Comparison of ENCODE assay signal across 15 cellular contexts in genomic region chr7:44278451-44279161, GRCh38. TPM values are rescaled to one million over a fixed set of nuclear protein-coding genes. Genes with fewer than 3 reads are reported as not detected.
DNase-seq lines count a peak whose midpoint lies in the region; ATAC-seq, FAIRE-seq and TF ChIP-seq lines count a peak whose summit lies in the region.
"Had no signal": no experiment of that assay in that cellular context is flagged by ENCODE, and none has a peak within 500 bp of the region (broad histone marks: within the 10 kb centered on the region; RNA-seq: fewer than 3 reads in every experiment).

No MANE protein-coding gene starts in this region.

- no peak for ATAC-seq in GM21717 (IDR thresholded peaks at IDR 0.05; ENCODE audit: unreplicated experiment)
- ATAC-seq in stimulated activated naive CD8-positive, alpha-beta T cell treated with anti-CD3 and anti-CD28 coated beads, Interleukin-15, amount 100 ng/mL, for 72 hours: no peak
- ATAC-seq: CD8-positive, alpha-beta T cell; stimulated activated naive B cell treated with anti-CD40 and anti-IgM and Interleukin-4, amounts not matched to agents 10 μg/mL and 1 μg/mL and 100 μg/mL, for 72 hours had no signal

- H3K23me2 ChIP-seq in H9 (ENCODE audit: insufficient read length, low read depth, low read length, poor library complexity, severe bottlenecking): no peaks in the 10 kb centered on the region

- no peak overlapping the region for H2BK5ac ChIP-seq in H9 (ENCODE audit: insufficient read length, low read length)
- no peak overlapping the region for H2BK5ac ChIP-seq in mesendoderm (ENCODE audit: low read length)

- no peak overlapping the region for H2BK20ac ChIP-seq in H9 (ENCODE audit: low read depth, low read length, poor library complexity, severe bottlenecking)

- DNase-seq in CD14-positive monocyte (ENCODE audit: low spot score) (peak; percentile 17), H9 (peak; percentile 18), endothelial cell of umbilical vein (ENCODE audit: low read depth, low spot score) (peak; percentile 25), osteoblast (ENCODE audit: insufficient read length, low spot score, missing footprints) (peak; percentile 91), NCI-H1092 treated with DMSO at 0.1 percent for 48 hours (lab: John Stamatoyannopoulos, UW) (no peak), mesendoderm (no peak)
- no peak for DNase-seq in stimulated activated naive CD8-positive, alpha-beta T cell treated with anti-CD3 and anti-CD28 coated beads, Interleukin-15, amount 100 ng/mL, for 72 hours
- DNase-seq: amniotic stem cell; foreskin melanocyte; naive B cell; NK-92 treated with Interleukin-12 subunit alpha and Interleukin-12 subunit beta, amount 100 ng/mL, for 24 hours; stimulated activated naive B cell treated with anti-CD40 and anti-IgM and Interleukin-4, amounts not matched to agents 10 μg/mL and 1 μg/mL and 100 μg/mL, for 72 hours had no signal

- H2BK12ac ChIP-seq in H9 (ENCODE audit: insufficient read length, low read depth, low read length): no peak overlapping the region

- H4K5ac ChIP-seq in H9 (ENCODE audit: insufficient read length, low read depth, low read length) (no peak overlapping the region), mesendoderm (ENCODE audit: low read length) (no peak overlapping the region)

- no peak overlapping the region for H3K4me3 ChIP-seq in endothelial cell of umbilical vein (replicated peaks in 1 of 3; ENCODE audit: insufficient read depth in 1 of 3, low read depth in 1 of 3, low read length in 3 of 3)
- H3K4me3 ChIP-seq in osteoblast (ENCODE audit: insufficient read depth, low read length): no peak overlapping the region
- no peak overlapping the region for H3K4me3 ChIP-seq in mesendoderm (ENCODE audit: low read length)
- H3K4me3 ChIP-seq: SJSA1 had no signal

- no peak overlapping the region for H3K27ac ChIP-seq in H9 (ENCODE audit: insufficient read length, low read depth, low read length)
- H3K27ac ChIP-seq in endothelial cell of umbilical vein (ENCODE audit: insufficient read depth, low read depth, low read length): no peak overlapping the region
- no peak overlapping the region for H3K27ac ChIP-seq in osteoblast (ENCODE audit: low read depth, low read length)
- H3K27ac ChIP-seq in mesendoderm (ENCODE audit: low read depth, low read length): no peak overlapping the region
- H3K27ac ChIP-seq: SJSA1 had no signal

- H3K9me3 ChIP-seq in H9 (ENCODE audit: control insufficient read depth, low read depth, low read length) (no peaks in the 10 kb centered on the region), endothelial cell of umbilical vein (replicated peaks; ENCODE audit: control insufficient read depth, insufficient read depth, low read length) (no peaks in the 10 kb centered on the region), osteoblast (ENCODE audit: low read depth, low read length) (no peaks in the 10 kb centered on the region)
- H3K9me3 ChIP-seq: SJSA1 had no signal

- no CpG with 5 or more reads among the region's 9 CpGs for WGBS in H9 (ENCODE audit: extremely low coverage, insufficient read length, low lambda C conversion rate)
- WGBS in mesendoderm (ENCODE audit: extremely low coverage, insufficient coverage, low lambda C conversion rate): no CpG with 5 or more reads among the region's 9 CpGs

- H3K79me2 ChIP-seq in H9 (ENCODE audit: insufficient read depth, low read length): no peaks in the 10 kb centered on the region
- H3K79me2 ChIP-seq in endothelial cell of umbilical vein (ENCODE audit: control insufficient read depth, insufficient read depth, low read length): no peaks in the 10 kb centered on the region
- no peaks in the 10 kb centered on the region for H3K79me2 ChIP-seq in osteoblast (ENCODE audit: insufficient read depth, low read length)
- H3K79me2 ChIP-seq in mesendoderm (ENCODE audit: control insufficient read depth, insufficient read depth, low read length): no peaks in the 10 kb centered on the region

- H3K27me3 ChIP-seq in H9 (ENCODE audit: insufficient read depth, low read length): no peaks in the 10 kb centered on the region; the same call in 1 of the 2 replicates
- no peaks in the 10 kb centered on the region for H3K27me3 ChIP-seq in endothelial cell of umbilical vein (ENCODE audit: control insufficient read depth in 2 of 2, insufficient read depth in 2 of 2, low read length in 2 of 2)
- peaks cover 12% of the 10 kb centered on the region for H3K27me3 ChIP-seq in osteoblast (ENCODE audit: insufficient read depth, low read length)
- H3K27me3 ChIP-seq in mesendoderm (ENCODE audit: insufficient read depth, low read length, poor library complexity): no peaks in the 10 kb centered on the region
- H3K27me3 ChIP-seq: SJSA1 had no signal

- H3T11ph ChIP-seq in H9 (ENCODE audit: low read length): no peak overlapping the region

- H3K23ac ChIP-seq in H9 (ENCODE audit: insufficient read length, low read depth, low read length) (no peak overlapping the region), mesendoderm (ENCODE audit: low read length) (no peak overlapping the region)

- H2AFZ ChIP-seq in H9 (ENCODE audit: low read length) (no peak overlapping the region), endothelial cell of umbilical vein (ENCODE audit: low read depth, low read length) (no peak overlapping the region), osteoblast (ENCODE audit: low read length) (no peak overlapping the region)

- H4K91ac ChIP-seq in H9 (ENCODE audit: insufficient read length, low read depth, low read length): no peak overlapping the region

- no peak overlapping the region for H3K4ac ChIP-seq in H9 (ENCODE audit: low read depth, low read length)
- no peak overlapping the region for H3K4ac ChIP-seq in mesendoderm (ENCODE audit: low read depth, low read length)

- no TSS peak for BruUV-seq in endothelial cell of umbilical vein (replicated peaks; lab: Mats Ljungman, UMichigan)

- H3K79me1 ChIP-seq in H9 (ENCODE audit: insufficient read depth, low read depth, low read length, poor library complexity, severe bottlenecking): no peaks in the 10 kb centered on the region
- no peaks in the 10 kb centered on the region for H3K79me1 ChIP-seq in mesendoderm (ENCODE audit: low read length)

- no peak overlapping the region for H3K14ac ChIP-seq in H9 (ENCODE audit: insufficient read depth, low read length)

- H3K9me3 Mint-ChIP-seq in CD14-positive monocyte (no peaks in the 10 kb centered on the region), H9 (no peaks in the 10 kb centered on the region)
- no peaks in the 10 kb centered on the region for H3K9me3 Mint-ChIP-seq in stimulated activated naive CD8-positive, alpha-beta T cell treated with anti-CD3 and anti-CD28 coated beads, Interleukin-15, amount 100 ng/mL, for 72 hours
- H3K9me3 Mint-ChIP-seq: CD8-positive, alpha-beta T cell; naive B cell; stimulated activated naive B cell treated with anti-CD40 and anti-IgM and Interleukin-4, amounts not matched to agents 10 μg/mL and 1 μg/mL and 100 μg/mL, for 72 hours had no signal

- H4K20me1 ChIP-seq in H9 (ENCODE audit: control insufficient read depth, insufficient read depth, insufficient read length) (no peaks in the 10 kb centered on the region), endothelial cell of umbilical vein (replicated peaks; ENCODE audit: control insufficient read depth, extremely low read depth, insufficient read depth, low read length) (no peaks in the 10 kb centered on the region), osteoblast (ENCODE audit: insufficient read depth, low read length) (no peaks in the 10 kb centered on the region)

- no peak overlapping the region for H3K9ac ChIP-seq in H9 (ENCODE audit: extremely low read depth, insufficient read length, low read length)
- H3K9ac ChIP-seq in endothelial cell of umbilical vein (replicated peaks; ENCODE audit: extremely low read depth, insufficient read depth, low read length): no peak overlapping the region
- no peak overlapping the region for H3K9ac ChIP-seq in mesendoderm (ENCODE audit: low read length)

- H3K27me3 Mint-ChIP-seq in CD14-positive monocyte (ENCODE audit: low read depth in 3 of 3) (peaks cover 0 to 5% (median 3%) of the 10 kb centered on the region in 3 donors), H9 (ENCODE audit: low read depth) (peaks cover 54% of the 10 kb centered on the region)
- H3K27me3 Mint-ChIP-seq in stimulated activated naive CD8-positive, alpha-beta T cell treated with anti-CD3 and anti-CD28 coated beads, Interleukin-15, amount 100 ng/mL, for 72 hours: peaks cover 9% of the 10 kb centered on the region

- H3K4me3 Mint-ChIP-seq in CD14-positive monocyte (no peak overlapping the region), H9 (no peak overlapping the region)
- H3K4me3 Mint-ChIP-seq in stimulated activated naive CD8-positive, alpha-beta T cell treated with anti-CD3 and anti-CD28 coated beads, Interleukin-15, amount 100 ng/mL, for 72 hours: no peak overlapping the region
- H3K4me3 Mint-ChIP-seq: CD8-positive, alpha-beta T cell; naive B cell; stimulated activated naive B cell treated with anti-CD40 and anti-IgM and Interleukin-4, amounts not matched to agents 10 μg/mL and 1 μg/mL and 100 μg/mL, for 72 hours had no signal

- no peak overlapping the region for H3K4me2 ChIP-seq in H9 (ENCODE audit: insufficient read depth, insufficient read length, low read length)
- no peak overlapping the region for H3K4me2 ChIP-seq in endothelial cell of umbilical vein (ENCODE audit: insufficient read depth, low read length)
- H3K4me2 ChIP-seq in osteoblast (ENCODE audit: insufficient read depth, low read length): no peak overlapping the region
- H3K4me2 ChIP-seq in mesendoderm (ENCODE audit: low read length): no peak overlapping the region

- no peak for TF ChIP-seq POLR2A in endothelial cell of umbilical vein (IDR thresholded peaks at IDR 0.05; ENCODE audit: low read depth, low read length)

- POLR2A ChIA-PET in endothelial cell of umbilical vein (lab: Charles Lee): no interaction called here

- H3K36me3 ChIP-seq in endothelial cell of umbilical vein (ENCODE audit: control insufficient read depth in 2 of 2, extremely low read depth in 1 of 2, insufficient read depth in 2 of 2, low read length in 2 of 2) (no peaks in the 10 kb centered on the region), osteoblast (ENCODE audit: insufficient read depth, low read length) (no peaks in the 10 kb centered on the region), mesendoderm (ENCODE audit: control insufficient read depth, insufficient read depth, low read length) (no peaks in the 10 kb centered on the region)
- H3K36me3 ChIP-seq: SJSA1 had no signal

- H3K4me1 ChIP-seq in H9 (ENCODE audit: insufficient read depth, low read length) (no peaks in the 10 kb centered on the region), endothelial cell of umbilical vein (ENCODE audit: control insufficient read depth, extremely low read depth, insufficient read depth, low read length) (no peaks in the 10 kb centered on the region), osteoblast (ENCODE audit: insufficient read depth, low read length) (peaks cover 15% of the 10 kb centered on the region), mesendoderm (ENCODE audit: control insufficient read depth, low read depth, low read length) (no peaks in the 10 kb centered on the region)
- H3K4me1 ChIP-seq: SJSA1 had no signal

- H3K9me1 ChIP-seq in endothelial cell of umbilical vein (replicated peaks; ENCODE audit: control insufficient read depth, extremely low read depth, insufficient read depth, low read length): no peaks in the 10 kb centered on the region

- H3K36me3 Mint-ChIP-seq in CD14-positive monocyte (no peaks in the 10 kb centered on the region), H9 (ENCODE audit: insufficient read depth in 1 of 3, low read depth in 3 of 3) (no peaks in the 10 kb centered on the region)
- H3K36me3 Mint-ChIP-seq: CD8-positive, alpha-beta T cell; naive B cell; stimulated activated naive B cell treated with anti-CD40 and anti-IgM and Interleukin-4, amounts not matched to agents 10 μg/mL and 1 μg/mL and 100 μg/mL, for 72 hours had no signal

- H2BK120ac ChIP-seq in H9 (ENCODE audit: low read depth, low read length, poor library complexity, severe bottlenecking) (no peak overlapping the region), mesendoderm (ENCODE audit: low read depth, low read length) (no peak overlapping the region)

- dilution Hi-C loops in endothelial cell of umbilical vein (cut with MboI; ENCODE audit: extremely low pct_ligation_motif_present, low sequenced_read_pairs): no loop called here

- H2AK5ac ChIP-seq in H9 (ENCODE audit: insufficient read length, low read length) (no peak overlapping the region), mesendoderm (ENCODE audit: low read length) (no peak overlapping the region)

- CTCF ChIA-PET in endothelial cell of umbilical vein (lab: Charles Lee): interaction anchor here (0.9 to 2.8 kb wide), 5 partner anchors 11 to 131 kb away, joined by 3 to 10 read pairs (median 3); no protein-coding TSS in a partner anchor

- H3K27ac Mint-ChIP-seq in CD14-positive monocyte (no peak overlapping the region), H9 (no peak overlapping the region)
- H3K27ac Mint-ChIP-seq in stimulated activated naive CD8-positive, alpha-beta T cell treated with anti-CD3 and anti-CD28 coated beads, Interleukin-15, amount 100 ng/mL, for 72 hours: no peak overlapping the region
- H3K27ac Mint-ChIP-seq: CD8-positive, alpha-beta T cell; stimulated activated naive B cell treated with anti-CD40 and anti-IgM and Interleukin-4, amounts not matched to agents 10 μg/mL and 1 μg/mL and 100 μg/mL, for 72 hours had no signal

- no peak for TF ChIP-seq CTCF in CD14-positive monocyte (IDR thresholded peaks at IDR 0.05)
- TF ChIP-seq CTCF in H9 (conservative IDR thresholded peaks at IDR 0.05): no peak
- no peak for TF ChIP-seq CTCF in endothelial cell of umbilical vein (IDR thresholded peaks at IDR 0.05; ENCODE audit: extremely low read depth in 1 of 2, insufficient read depth in 1 of 2, low read depth in 1 of 2, low read length in 2 of 2)
- no peak for TF ChIP-seq CTCF in osteoblast (IDR thresholded peaks at IDR 0.05; ENCODE audit: extremely low read depth, low read depth, low read length)

- H3K4me1 Mint-ChIP-seq in CD14-positive monocyte (no peaks in the 10 kb centered on the region), H9 (peaks cover 3 to 6% of the 10 kb centered on the region in 2 experiments; a peak in 3 of 4 replicates)
- peaks cover 10% of the 10 kb centered on the region for H3K4me1 Mint-ChIP-seq in stimulated activated naive CD8-positive, alpha-beta T cell treated with anti-CD3 and anti-CD28 coated beads, Interleukin-15, amount 100 ng/mL, for 72 hours
- H3K4me1 Mint-ChIP-seq: naive B cell had no signal

- H4K8ac ChIP-seq in H9 (replicated peaks; ENCODE audit: insufficient read length, low read depth, low read length) (no peak overlapping the region), mesendoderm (ENCODE audit: low read depth, low read length) (no peak overlapping the region)

- H2BK15ac ChIP-seq in H9 (ENCODE audit: low read depth, low read length) (no peak overlapping the region), mesendoderm (replicated peaks; ENCODE audit: low read depth) (no peak overlapping the region)

- no peak overlapping the region for H3K18ac ChIP-seq in H9 (ENCODE audit: insufficient read length, low read depth, low read length)
- no peak overlapping the region for H3K18ac ChIP-seq in mesendoderm (ENCODE audit: low read length)

- intact Hi-C loops in CD14-positive monocyte (cut with micrococcal nuclease) (no loop called here), endothelial cell of umbilical vein (cut with micrococcal nuclease) (no loop called here)

- no peak overlapping the region for H3K56ac ChIP-seq in H9 (ENCODE audit: insufficient read length, low read depth, low read length)
- no peak overlapping the region for H3K56ac ChIP-seq in mesendoderm (ENCODE audit: low read length)

- FAIRE-seq in endothelial cell of umbilical vein (lab: Jason Lieb, UNC): no peak

RNA-seq across cellular contexts. Expression of gene CAMK2B, which starts 46.8 kb away (rescaled TPM):
- polyA plus RNA-seq in CD14-positive monocyte (not detected), endothelial cell of umbilical vein (0.57 and 0.72 TPM in 2 replicates)
- total RNA-seq in H9 (2021) (0.17 and 0.24 TPM in 2 replicates), endothelial cell of umbilical vein (1.4 and 1.6 TPM in 2 replicates), osteoblast (not detected in 2 replicates)
- 0.36 and 0.47 TPM in 2 replicates for polyA plus RNA-seq in endothelial cell of umbilical vein (2011; cell fraction: cytosol; rRNA removed)
- 1.1 and 2.9 TPM in 2 replicates for polyA plus RNA-seq in endothelial cell of umbilical vein (2011; cell fraction: nucleus; rRNA removed)
- 0.43 and 0.52 TPM in 2 replicates for polyA plus RNA-seq in endothelial cell of umbilical vein (2012)
- 0.68 and 0.76 TPM in 2 replicates for polyA minus RNA-seq in endothelial cell of umbilical vein
- polyA minus RNA-seq in endothelial cell of umbilical vein (2011; cell fraction: cytosol; rRNA and poly(A)+ RNA removed): not detected
- 1.1 and 2.7 TPM in 2 replicates for polyA minus RNA-seq in endothelial cell of umbilical vein (2011; cell fraction: nucleus; rRNA and poly(A)+ RNA removed)
- 0.06 TPM for polyA plus RNA-seq in mesendoderm (2013, experiment 1 of 2)
- polyA plus RNA-seq in mesendoderm (2013, experiment 2 of 2): 0.08 TPM
- total RNA-seq: CD8-positive, alpha-beta T cell; SJSA1 had no signal

Comparison
In these comparisons a context has a peak if more than half of its experiments do, and no peak if none do; other contexts are left out.
1. DNase-seq: peak in CD14-positive monocyte (single experiment), H9 (single experiment), endothelial cell of umbilical vein (single experiment) and osteoblast (single experiment); none in NCI-H1092 treated with DMSO at 0.1 percent for 48 hours (single experiment), stimulated activated naive CD8-positive, alpha-beta T cell treated with anti-CD3 and anti-CD28 coated beads, Interleukin-15, amount 100 ng/mL, for 72 hours (0 of 2) and mesendoderm (single experiment).